In the genomic region with DNA sequence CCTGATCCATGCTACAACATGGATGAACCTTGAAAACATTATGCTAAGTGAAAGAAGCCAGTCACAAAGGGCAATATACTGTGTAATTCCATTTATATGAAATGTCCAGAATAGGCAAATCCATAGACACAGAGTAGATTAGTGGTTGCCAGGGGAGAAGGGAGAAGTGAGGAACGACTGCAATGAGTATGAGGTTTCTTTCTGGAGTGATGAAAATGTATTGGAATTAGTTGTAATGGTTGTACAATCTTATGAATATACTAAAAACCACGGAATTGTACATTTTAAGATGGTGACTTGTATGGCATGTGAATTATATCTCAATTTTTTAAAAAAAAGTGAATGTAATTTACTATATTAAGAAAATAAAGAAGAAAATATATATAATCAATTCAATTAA, we compare ENCODE assay signal across 27 cellular contexts.
"Had no signal": no experiment of that assay in that cellular context is flagged by ENCODE, and none has a peak within 500 bp of the region (broad histone marks: within the 10 kb centered on the region; RNA-seq: fewer than 3 reads in every experiment).

No MANE protein-coding gene starts in this region.

- ATAC-seq: naive thymus-derived CD8-positive, alpha-beta T cell; natural killer cell treated with Interleukin-12 subunit alpha and Interleukin-12 subunit beta and Interleukin-15 and Interleukin-18, amount 100 ng/mL, for 72 hours; right cardiac atrium; sciatic nerve; stimulated activated effector memory CD8-positive, alpha-beta T cell treated with anti-CD3 and anti-CD28 coated beads, Interleukin-12 subunit alpha, Interleukin-12 subunit beta, amount 100 ng/mL, for 72 hours; stimulated activated naive B cell treated with anti-CD40 and anti-IgM and Interleukin-4, amounts not matched to agents 10 μg/mL and 1 μg/mL and 100 μg/mL, for 72 hours had no signal

- H2AFZ ChIP-seq: parathyroid adenoma had no signal

- H3K9ac ChIP-seq: parathyroid adenoma had no signal

- H3K4me3 ChIP-seq: ovary, psoas muscle, skin epidermis, stomach, thoracic aorta, thyroid gland, tibial nerve, upper lobe of left lung, vagina had no signal

- H3K27ac ChIP-seq: neutrophil, ovary, parathyroid adenoma, psoas muscle, skin epidermis, stomach, thoracic aorta, thyroid gland, tibial nerve, upper lobe of left lung, vagina had no signal

- H3K9me3 ChIP-seq: neutrophil, ovary, psoas muscle, stomach, thoracic aorta, thyroid gland, tibial nerve, upper lobe of left lung, vagina had no signal

- H3K27me3 ChIP-seq: neutrophil, ovary, stomach, thyroid gland, tibial nerve, upper lobe of left lung, vagina had no signal

- FAIRE-seq: urothelium cell line had no signal

- DNase-seq: naive thymus-derived CD8-positive, alpha-beta T cell; nephron progenitor cell; occipital lobe; ovary; posterior cingulate gyrus; psoas muscle; right cardiac atrium; stimulated activated CD4-positive, alpha-beta T cell treated with anti-CD3 and anti-CD28 coated beads, Interleukin-15, amount 100 ng/mL, for 24 hours; stimulated activated CD4-positive, alpha-beta T cell treated with anti-CD3 and anti-CD28 coated beads, Interleukin-2, amount 100 ng/mL, for 24 hours; stimulated activated CD4-positive, alpha-beta T cell treated with anti-CD3 and anti-CD28 coated beads, Interleukin-2, amount 100 ng/mL, for 48 hours; stimulated activated CD4-positive, alpha-beta T cell treated with anti-CD3 and anti-CD28 coated beads, Interleukin-4, amount 100 ng/mL, for 24 hours; stimulated activated naive B cell treated with anti-CD40 and anti-IgM and Interleukin-4, amounts not matched to agents 10 μg/mL and 1 μg/mL and 100 μg/mL, for 72 hours; stimulated activated naive CD4-positive, alpha-beta T cell treated with Interleukin-2 at 50 U/mL for 16 hours; stomach; thyroid gland; trophoblast cell; upper lobe of left lung had no signal

- H3K4me1 ChIP-seq: parathyroid adenoma, thyroid gland had no signal

- H3K36me3 ChIP-seq: ovary, thoracic aorta, thyroid gland, upper lobe of left lung, vagina had no signal

- H3K79me2 ChIP-seq: parathyroid adenoma had no signal
